Comparison of ENCODE assay signal across 1 cellular context in the genomic region with DNA sequence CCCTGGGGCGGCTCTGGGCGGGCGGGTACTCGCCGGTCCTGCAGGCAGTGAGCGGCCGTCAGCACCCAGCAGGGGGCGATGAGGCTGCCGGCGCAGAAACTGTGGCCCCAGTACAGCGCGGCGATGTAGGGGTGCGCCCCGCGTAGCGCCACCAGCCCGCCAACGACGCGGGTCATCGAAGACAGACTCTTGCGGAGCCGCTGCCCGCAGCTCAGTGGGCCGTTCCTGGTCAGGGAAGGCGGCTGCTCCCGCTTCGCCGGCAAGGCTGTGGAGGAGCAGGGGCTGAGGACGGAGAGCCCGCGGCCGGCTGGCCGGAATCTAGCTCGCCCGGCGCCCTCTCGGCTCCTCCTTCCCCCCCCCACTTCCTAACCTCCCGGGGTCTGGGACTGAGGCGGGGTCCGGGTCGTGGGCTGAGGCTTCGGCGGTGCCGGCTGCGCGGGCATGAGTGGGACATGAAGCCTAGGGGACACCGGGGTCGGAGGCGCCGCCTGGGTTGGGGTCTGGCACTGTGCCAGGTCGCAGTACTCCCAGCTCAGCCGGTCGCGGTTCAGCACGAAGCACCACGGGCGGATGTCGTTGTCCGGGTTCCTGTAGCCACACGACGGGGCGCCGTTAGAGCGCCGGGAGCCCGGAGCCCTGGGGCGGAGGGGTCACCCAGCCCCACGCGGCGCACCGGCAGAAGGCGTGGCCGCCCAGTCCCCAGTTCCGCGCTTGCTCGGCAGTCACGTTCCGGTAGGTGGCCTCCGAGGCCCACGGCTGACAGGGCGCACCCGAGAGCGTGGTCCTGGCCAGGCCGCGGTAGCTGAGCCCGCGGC.
TF ChIP-seq lines count a peak whose summit lies in the region.

No MANE protein-coding gene starts in this region.

TF ChIP-seq in HCT116, 20 proteins besides CTCF, POLR2A, EP300 and RAD21 (continued from another document):
- TF ChIP-seq ZFX (IDR thresholded peaks at IDR 0.05): peak; percentile 48; the same call in 1 of the 2 replicates
TF ChIP-seq in HCT116: peak in this region for 4.
